ENCODE assay signal across 14 cellular contexts in genomic region chr10:119302591-119303253, GRCh38.
DNase-seq lines count a peak whose midpoint lies in the region; ATAC-seq and TF ChIP-seq lines count a peak whose summit lies in the region.
"Had no signal": no experiment of that assay in that cellular context is flagged by ENCODE, and none has a peak within 500 bp of the region (broad histone marks: within the 10 kb centered on the region; RNA-seq: fewer than 3 reads in every experiment).

No MANE protein-coding gene starts in this region.

- H3K4ac ChIP-seq in trophoblast cell (ENCODE audit: low read depth, low read length): no peak overlapping the region

- H2AFZ ChIP-seq in trophoblast cell (ENCODE audit: insufficient read depth, low read length, poor library complexity): no peak overlapping the region

- no peaks in the 10 kb centered on the region for H3K27me3 Mint-ChIP-seq in CD4-positive, CD25-positive, alpha-beta regulatory T cell

- peaks cover under 1% of the 10 kb centered on the region for H3K36me3 ChIP-seq in CD4-positive, CD25-positive, alpha-beta regulatory T cell (ENCODE audit: control insufficient read depth, insufficient read depth, low read length)
- no peaks in the 10 kb centered on the region for H3K36me3 ChIP-seq in HEK293 (ENCODE audit: control insufficient read depth in 2 of 2, insufficient read depth in 1 of 2, low read length in 2 of 2)
- no peaks in the 10 kb centered on the region for H3K36me3 ChIP-seq in ascending aorta
- H3K36me3 ChIP-seq in trophoblast cell (ENCODE audit: control insufficient read depth in 1 of 2, insufficient read depth in 2 of 2, low read length in 2 of 2): no peaks in the 10 kb centered on the region
- H3K36me3 ChIP-seq: gastrocnemius medialis had no signal

- peak overlapping the region; percentile 82 for H3K27ac ChIP-seq in CD4-positive, CD25-positive, alpha-beta regulatory T cell (ENCODE audit: insufficient read depth, low read length, poor library complexity, severe bottlenecking)
- H3K27ac ChIP-seq in HEK293 (ENCODE audit: extremely low read depth, low read depth, low read length) (no peak overlapping the region), ascending aorta (peak overlapping the region; percentile 73 to 89), trophoblast cell (ENCODE audit: low read depth, low read length) (no peak overlapping the region)

- H4K12ac ChIP-seq in trophoblast cell (ENCODE audit: low read depth, low read length): no peak overlapping the region

- no peak overlapping the region for H3K4me2 ChIP-seq in trophoblast cell (ENCODE audit: low read length)
- H3K4me2 ChIP-seq: SK-N-SH had no signal

- peaks cover 85% of the 10 kb centered on the region for H3K4me1 ChIP-seq in CD4-positive, CD25-positive, alpha-beta regulatory T cell (ENCODE audit: control insufficient read depth, insufficient read depth, low read length, poor library complexity, severe bottlenecking)
- H3K4me1 ChIP-seq in HEK293 (ENCODE audit: control insufficient read depth, insufficient read depth, low read length) (peaks cover 2% of the 10 kb centered on the region; the same call in 1 of the 2 replicates), ascending aorta (peaks cover 15 to 64% of the 10 kb centered on the region in 2 donors), trophoblast cell (ENCODE audit: control insufficient read depth in 1 of 2, insufficient read depth in 2 of 2, low read length in 2 of 2) (no peaks in the 10 kb centered on the region)

- no peak overlapping the region for H4K8ac ChIP-seq in trophoblast cell (ENCODE audit: low read depth, low read length)

- no CpG with 5 or more reads among the region's 12 CpGs for WGBS in trophoblast cell (ENCODE audit: extremely low coverage, insufficient coverage, insufficient read length)

- H3K23ac ChIP-seq in trophoblast cell (ENCODE audit: low read length): no peak overlapping the region

- no peak overlapping the region for H2BK5ac ChIP-seq in trophoblast cell (ENCODE audit: low read depth, low read length, poor library complexity)

- H3K79me2 ChIP-seq in trophoblast cell (ENCODE audit: control insufficient read depth, insufficient read depth, low read length, poor library complexity): no peaks in the 10 kb centered on the region

- no peak overlapping the region for H2AK5ac ChIP-seq in trophoblast cell (ENCODE audit: low read length)

- H3K14ac ChIP-seq in trophoblast cell (ENCODE audit: low read length): no peak overlapping the region

- H3K4me3 ChIP-seq in CD4-positive, CD25-positive, alpha-beta regulatory T cell (ENCODE audit: low read depth, low read length): no peak overlapping the region
- H3K4me3 ChIP-seq in HEK293 (ENCODE audit: low read depth, low read length): no peak overlapping the region
- no peak overlapping the region for H3K4me3 ChIP-seq in ascending aorta
- no peak overlapping the region for H3K4me3 ChIP-seq in trophoblast cell (ENCODE audit: low read depth, low read length)
- H3K4me3 ChIP-seq: dorsolateral prefrontal cortex, gastrocnemius medialis had no signal

- H4K91ac ChIP-seq in trophoblast cell (ENCODE audit: low read depth, low read length): no peak overlapping the region

- no peak for ATAC-seq in CD4-positive, CD25-positive, alpha-beta regulatory T cell (ENCODE audit: low read depth in 2 of 2)
- no peak for ATAC-seq in HG02678 (IDR thresholded peaks at IDR 0.05; ENCODE audit: unreplicated experiment)
- ATAC-seq in HG02798 (IDR thresholded peaks at IDR 0.05; ENCODE audit: poor library complexity, unreplicated experiment): no peak
- ATAC-seq: gastrocnemius medialis had no signal

- H3K9me3 Mint-ChIP-seq in CD4-positive, CD25-positive, alpha-beta regulatory T cell: peaks cover 0 to 2% (median 0%) of the 10 kb centered on the region in 7 donors

- no peaks in the 10 kb centered on the region for H3K79me1 ChIP-seq in trophoblast cell (ENCODE audit: low read length)

- no peak overlapping the region for H2BK12ac ChIP-seq in trophoblast cell (ENCODE audit: low read length)

- POLR2A ChIA-PET in HEK293 (lab: Yijun Ruan, JAX): no interaction called here

- no peak overlapping the region for H3K18ac ChIP-seq in trophoblast cell (ENCODE audit: low read length)

- H3K4me1 Mint-ChIP-seq in CD4-positive, CD25-positive, alpha-beta regulatory T cell: peaks cover 17 to 90% (median 67%) of the 10 kb centered on the region in 4 donors

- H3K36me3 Mint-ChIP-seq in CD4-positive, CD25-positive, alpha-beta regulatory T cell: peaks cover 15% of the 10 kb centered on the region

- no peak overlapping the region for H2BK120ac ChIP-seq in trophoblast cell (ENCODE audit: insufficient read depth, low read length, poor library complexity)

- intact Hi-C loops in ascending aorta (cut with DNase I): loop anchor here (2.0 to 5.0 kb wide), 2 partner anchors 20 to 145 kb away; no protein-coding TSS in a partner anchor

- CTCF ChIA-PET in HEK293 (lab: Yijun Ruan, JAX): interaction anchor here (0.8 kb wide), 1 partner anchor 65 kb away, joined by 4 read pairs; no protein-coding TSS in a partner anchor

- peak overlapping the region; percentile 55 to 84 (median 73) for H3K4me3 Mint-ChIP-seq in CD4-positive, CD25-positive, alpha-beta regulatory T cell

- DNase-seq in CD4-positive, CD25-positive, alpha-beta regulatory T cell: no peak
- no peak for DNase-seq in ascending aorta (ENCODE audit: low spot score in 2 of 2)
- peak; percentile 60 to 73 for DNase-seq in trophoblast cell
- no peak for DNase-seq in NCI-H524 (lab: John Stamatoyannopoulos, UW)
- DNase-seq: Calu3; dorsolateral prefrontal cortex; gastrocnemius medialis; NCI-H1436; occipital lobe; SK-N-SH; stimulated activated naive CD4-positive, alpha-beta T cell treated with Interleukin-2 at 50 U/mL for 16 hours had no signal

- H3K9ac ChIP-seq in trophoblast cell (ENCODE audit: low read length): no peak overlapping the region
- H3K9ac ChIP-seq: SK-N-SH had no signal

- H3K9me3 ChIP-seq in CD4-positive, CD25-positive, alpha-beta regulatory T cell (ENCODE audit: control insufficient read depth in 2 of 2, low read length in 2 of 2): no peaks in the 10 kb centered on the region
- H3K9me3 ChIP-seq in HEK293 (ENCODE audit: control insufficient read depth, insufficient read depth, low read depth, low read length) (no peaks in the 10 kb centered on the region), ascending aorta (no peaks in the 10 kb centered on the region), trophoblast cell (ENCODE audit: insufficient read depth, low read depth, low read length) (peaks cover 2% of the 10 kb centered on the region)
- H3K9me3 ChIP-seq: gastrocnemius medialis, SK-N-SH had no signal

- peak overlapping the region; percentile 94 to 98 (median 96) for H3K27ac Mint-ChIP-seq in CD4-positive, CD25-positive, alpha-beta regulatory T cell

- H3K27me3 ChIP-seq in CD4-positive, CD25-positive, alpha-beta regulatory T cell (ENCODE audit: control insufficient read depth, insufficient read depth, low read length): no peaks in the 10 kb centered on the region
- H3K27me3 ChIP-seq in ascending aorta: no peaks in the 10 kb centered on the region
- no peaks in the 10 kb centered on the region for H3K27me3 ChIP-seq in trophoblast cell (ENCODE audit: insufficient read depth, low read length)
- H3K27me3 ChIP-seq: dorsolateral prefrontal cortex, gastrocnemius medialis had no signal

- no peak for TF ChIP-seq CTCF in HEK293 (tag by site-specific recombination; IDR thresholded peaks at IDR 0.05)
- TF ChIP-seq CTCF in ascending aorta (IDR thresholded peaks at IDR 0.05): no peak

TF ChIP-seq in HEK293, 187 proteins besides CTCF, POLR2A, EP300 and RAD21:
- TF ChIP-seq ZNF184 (tag by site-specific recombination; IDR thresholded peaks at IDR 0.05) (no peak), ZNF19 (tag by site-specific recombination; IDR thresholded peaks at IDR 0.05; ENCODE audit: low read depth) (no peak), ZNF768 (tag by site-specific recombination; IDR thresholded peaks at IDR 0.05) (peak; percentile 42; the same call in 1 of the 2 replicates), GLIS2 (tag by site-specific recombination; IDR thresholded peaks at IDR 0.05) (no peak), MYNN (tag by site-specific recombination; IDR thresholded peaks at IDR 0.05; ENCODE audit: borderline replicate concordance) (no peak), ZNF311 (tag by site-specific recombination; IDR thresholded peaks at IDR 0.05; ENCODE audit: borderline replicate concordance) (no peak), ZNF335 (tag by site-specific recombination; conservative IDR thresholded peaks at IDR 0.05) (no peak), ZNF324 (tag by site-specific recombination; IDR thresholded peaks at IDR 0.05) (no peak), ZIC2 (tag by site-specific recombination; IDR thresholded peaks at IDR 0.05) (peak; percentile 31; the same call in 1 of the 2 replicates), ZSCAN30 (tag by site-specific recombination; IDR thresholded peaks at IDR 0.05) (no peak), ZNF544 (tag by site-specific recombination; IDR thresholded peaks at IDR 0.05) (no peak)

Comparison
In these comparisons a context has a peak if more than half of its experiments do, and no peak if none do; other contexts are left out.
1. DNase-seq: peak in trophoblast cell (2 of 2); none in CD4-positive, CD25-positive, alpha-beta regulatory T cell (0 of 3), ascending aorta (0 of 2) and NCI-H524 (0 of 2).
2. H3K27ac ChIP-seq: peak in CD4-positive, CD25-positive, alpha-beta regulatory T cell (single experiment) and ascending aorta (2 of 2); none in HEK293 (single experiment) and trophoblast cell (single experiment).